8 cellular contexts compared by ENCODE assay signal in genomic region chr18:64886995-64887394, GRCh38.
"Had no signal": no experiment of that assay in that cellular context is flagged by ENCODE, and none has a peak within 500 bp of the region (broad histone marks: within the 10 kb centered on the region; RNA-seq: fewer than 3 reads in every experiment).

No MANE protein-coding gene starts in this region.

- H3K4me3 ChIP-seq: GM12878 had no signal

- ATAC-seq: GM12878 had no signal

- DNase-seq: GDM1, GF-D8 had no signal

- FAIRE-seq: G401.6, GM12878, GM12891, GM12892, GM18507, GM19239 had no signal
